22 cellular contexts compared by ENCODE assay signal in the genomic region with DNA sequence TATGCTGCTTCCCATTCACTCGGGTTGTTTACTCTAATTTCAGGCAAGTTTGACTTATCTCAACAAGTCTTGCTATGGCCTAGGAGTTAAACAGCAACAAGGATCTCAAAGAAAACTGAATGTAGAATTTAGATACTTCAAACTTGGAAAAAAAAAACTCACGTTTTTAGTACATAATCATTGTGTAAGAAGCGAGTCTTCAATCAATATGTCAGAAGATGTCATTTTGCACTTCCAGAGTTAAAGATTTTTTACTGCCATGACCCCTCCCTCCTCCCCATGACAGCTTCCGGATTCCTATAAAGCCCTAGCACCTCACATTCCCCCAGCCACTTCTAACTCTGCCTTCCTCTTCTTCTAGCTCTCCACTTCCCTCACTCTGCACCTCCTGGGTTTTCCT.
"Had no signal": no experiment of that assay in that cellular context is flagged by ENCODE, and none has a peak within 500 bp of the region (broad histone marks: within the 10 kb centered on the region; RNA-seq: fewer than 3 reads in every experiment).

No MANE protein-coding gene starts in this region.

- H3K27me3 ChIP-seq: SJCRH30 had no signal

- H3K4me1 ChIP-seq: SJCRH30 had no signal

- H3K9me3 ChIP-seq: SJCRH30 had no signal

- H3K27ac ChIP-seq: KMS-11, RWPE1, SJCRH30 had no signal

- H3K9ac ChIP-seq: KMS-11 had no signal

- ATAC-seq: HepG2, Panc1, PC-3, SK-N-SH treated with all-trans-retinoic acid at 6 μM for 48 hours had no signal

- DNase-seq: IMR-90, Kasumi-1, MV-4-11, NCI-H1048, NCI-H1105, NCI-H1417, NCI-H1436 treated with DMSO at 0.1 percent for 48 hours, NCI-H1694, NCI-H187 treated with DMSO at 0.1 percent for 48 hours, NCI-H2029 treated with DMSO at 0.1 percent for 48 hours, NCI-H2171 treated with DMSO at 0.1 percent for 48 hours, NCI-H345, NCI-H524, NCI-H748 treated with DMSO at 0.1 percent for 48 hours, PC-3, SHP77, SJCRH30 had no signal

- H3K4me2 ChIP-seq: KMS-11 had no signal
